ENCODE assay signal across 9 cellular contexts in the genomic region with DNA sequence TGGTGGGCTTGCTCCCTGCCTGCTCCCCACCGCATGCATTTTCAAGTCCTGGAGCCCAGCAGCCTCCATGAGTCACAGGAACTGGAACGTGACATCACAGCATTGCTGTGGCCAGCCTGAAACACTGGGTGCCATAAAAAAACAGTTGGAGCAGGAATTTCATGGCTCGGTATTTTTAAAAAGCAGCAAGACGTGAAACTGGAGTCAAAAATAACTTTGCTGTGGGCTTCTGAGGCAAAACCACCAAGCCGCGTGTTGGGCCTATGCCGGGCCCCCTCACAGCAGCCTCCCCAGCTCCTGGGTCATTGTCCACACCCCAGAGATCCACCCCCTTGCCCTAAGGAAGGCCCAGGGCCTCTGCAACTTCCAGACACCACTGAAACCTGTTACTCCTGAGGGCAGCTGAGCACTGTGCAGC. TPM values are rescaled to one million over a fixed set of nuclear protein-coding genes. Genes with fewer than 3 reads are reported as not detected.
DNase-seq lines count a peak whose midpoint lies in the region; ATAC-seq lines count a peak whose summit lies in the region.
"Had no signal": no experiment of that assay in that cellular context is flagged by ENCODE, and none has a peak within 500 bp of the region (broad histone marks: within the 10 kb centered on the region; RNA-seq: fewer than 3 reads in every experiment).

No MANE protein-coding gene starts in this region.

- no peaks in the 10 kb centered on the region for H3K9me3 ChIP-seq in right cardiac atrium (ENCODE audit: control insufficient read depth, low read length)

- H3K27ac ChIP-seq in angular gyrus (ENCODE audit: low read depth, low read length) (peak overlapping the region; percentile 91), right cardiac atrium (ENCODE audit: low read length) (peak overlapping the region; percentile 46)

- peaks cover 28% of the 10 kb centered on the region for H3K4me1 ChIP-seq in right cardiac atrium (ENCODE audit: control insufficient read depth, insufficient read depth, low read length)

- no peaks in the 10 kb centered on the region for H3K27me3 ChIP-seq in right cardiac atrium (ENCODE audit: control insufficient read depth, insufficient read depth)

- peak; percentile 22 to 47 for ATAC-seq in right cardiac atrium

- DNase-seq in H4 (ENCODE audit: low spot score) (peak; percentile 65), right cardiac atrium (peak in 2 of 3 donors; percentile 59 to 72), smooth muscle cell of the brain vasculature (ENCODE audit: low read depth, low spot score) (peak; percentile 94), activated gamma-delta T cell (lab: John Stamatoyannopoulos, UW) (no peak), 8988T (no peak), NCI-H1092 treated with DMSO at 0.1 percent for 48 hours (lab: John Stamatoyannopoulos, UW) (no peak)
- no peak for DNase-seq in stimulated activated naive CD4-positive, alpha-beta T cell (lab: John Stamatoyannopoulos, UW)
- DNase-seq: T-helper 1 cell had no signal

- H3K4me3 ChIP-seq in right cardiac atrium (ENCODE audit: low read length) = no peak overlapping the region

- WGBS in right cardiac atrium = 48% methylated on average over 7 of the region's 7 CpGs

- intact Hi-C loops in right cardiac atrium (cut with DNase I) = no loop called here

RNA-seq across cellular contexts. Expression of a gene that starts 33.8 kb away (rescaled TPM):
- total RNA-seq in H4 (2014; rRNA removed; shearing (Covaris generic)) = 4.3 and 6.2 TPM in 2 replicates
- total RNA-seq in right cardiac atrium = 10 to 100 TPM; 27.2 to 39.9 (median 36.2) TPM
- 18.1 TPM for polyA plus RNA-seq in right cardiac atrium

Comparison
In these comparisons a context has a peak if more than half of its experiments do, and no peak if none do; other contexts are left out.
1. DNase-seq: peak in H4 (single experiment), right cardiac atrium (2 of 3) and smooth muscle cell of the brain vasculature (single experiment); none in stimulated activated naive CD4-positive, alpha-beta T cell (0 of 6), activated gamma-delta T cell (single experiment), 8988T (single experiment) and NCI-H1092 treated with DMSO at 0.1 percent for 48 hours (single experiment).